In genomic region chr6:28738396-28738765, GRCh38 we compare ENCODE assay signal across 1 cellular context.
TF ChIP-seq lines count a peak whose summit lies in the region.

No MANE protein-coding gene starts in this region.

TF ChIP-seq in K562, 482 proteins besides CTCF, POLR2A, EP300 and RAD21 (continued from another document):
- TF ChIP-seq ZNF280A (IDR thresholded peaks at IDR 0.05; ENCODE audit: low read depth, partially characterized antibody) = no peak
- no peak for TF ChIP-seq LEF1 (IDR thresholded peaks at IDR 0.05)
- no peak for TF ChIP-seq MTF1 (CRISPR knock-in tag; IDR thresholded peaks at IDR 0.05; ENCODE audit: borderline replicate concordance)
